20 cellular contexts compared by ENCODE assay signal in genomic region chr9:81546498-81546897, GRCh38.
DNase-seq lines count a peak whose midpoint lies in the region; ATAC-seq, FAIRE-seq and TF ChIP-seq lines count a peak whose summit lies in the region.
"Had no signal": no experiment of that assay in that cellular context is flagged by ENCODE, and none has a peak within 500 bp of the region (broad histone marks: within the 10 kb centered on the region; RNA-seq: fewer than 3 reads in every experiment).

No MANE protein-coding gene starts in this region.

- H3K4ac ChIP-seq in IMR-90 (ENCODE audit: low read depth, low read length) (no peak overlapping the region), neuronal stem cell (ENCODE audit: low read length) (no peak overlapping the region)

- POLR2A ChIA-PET in IMR-90 (lab: Charles Lee; ENCODE audit: unreplicated experiment) (no interaction called here), WTC11 (lab: Charles Lee) (no interaction called here), HepG2 (lab: Yijun Ruan, JAX) (no interaction called here)
- POLR2A ChIA-PET in activated CD4-positive, alpha-beta memory T cell treated with anti-CD3 and anti-CD28 coated beads, Interleukin-2, amount 10 ng/mL, durations not matched to agents 7 days and 5 days (lab: Charles Lee): no interaction called here

- no peaks in the 10 kb centered on the region for H3K9me3 Mint-ChIP-seq in WTC11
- H3K9me3 Mint-ChIP-seq in activated CD4-positive, alpha-beta memory T cell treated with anti-CD3 and anti-CD28 coated beads, Interleukin-2, amount 10 ng/mL, durations not matched to agents 7 days and 5 days: peaks cover 4% of the 10 kb centered on the region
- H3K9me3 Mint-ChIP-seq: IgD-negative memory B cell had no signal

- no peak for FAIRE-seq in HepG2 (lab: Jason Lieb, UNC)
- FAIRE-seq: HTR-8/SVneo had no signal

- H3K23ac ChIP-seq in IMR-90 (ENCODE audit: low read depth, low read length) (no peak overlapping the region), neuronal stem cell (ENCODE audit: low read depth, low read length, poor library complexity) (no peak overlapping the region)

- ATAC-seq in IMR-90 (ENCODE audit: low read depth) (no peak), WTC11 (no peak), HepG2 (no peak)
- ATAC-seq: Panc1 had no signal

- TF ChIP-seq POLR2A in IMR-90 (IDR thresholded peaks at IDR 0.05; ENCODE audit: low read depth, low read length) (no peak), HepG2 (IDR thresholded peaks at IDR 0.05; ENCODE audit: insufficient read depth in 1 of 2, low read depth in 2 of 2, low read length in 2 of 2) (no peak), thyroid gland (IDR thresholded peaks at IDR 0.05) (no peak)

- DNase-seq in IMR-90 (no peak), WTC11 (ENCODE audit: low spot score) (no peak), HepG2 (ENCODE audit: low spot score) (peak; percentile 24), thyroid gland (no peak), neuronal stem cell (ENCODE audit: low spot score) (no peak)
- no peak for DNase-seq in activated CD4-positive, alpha-beta memory T cell treated with anti-CD3 and anti-CD28 coated beads, Interleukin-2, amount 10 ng/mL, durations not matched to agents 7 days and 5 days
- no peak for DNase-seq in stimulated activated naive CD4-positive, alpha-beta T cell (lab: John Stamatoyannopoulos, UW)
- DNase-seq: CD4-positive, CD25-positive, alpha-beta regulatory T cell; DMS79 treated with DMSO at 0.1 percent for 48 hours; HCEC 1CT; NCI-H1105; NCI-H146; NCI-H2029 treated with DMSO at 0.1 percent for 48 hours; NCI-H2171 treated with DMSO at 0.1 percent for 48 hours; NCI-H510A; SIG-M5; SK-N-SH had no signal

- no peaks in the 10 kb centered on the region for H3K79me1 ChIP-seq in IMR-90 (ENCODE audit: low read depth in 1 of 2, low read length in 2 of 2)
- no peaks in the 10 kb centered on the region for H3K79me1 ChIP-seq in neuronal stem cell (ENCODE audit: low read depth, low read length)

- H3K4me1 ChIP-seq in IMR-90 (ENCODE audit: control insufficient read depth, insufficient read depth, low read length) (no peaks in the 10 kb centered on the region), HepG2 (ENCODE audit: insufficient read depth, low read length) (peaks cover 56% of the 10 kb centered on the region), thyroid gland (peaks cover 32 to 35% of the 10 kb centered on the region in 2 donors), neuronal stem cell (ENCODE audit: control insufficient read depth in 2 of 2, insufficient read depth in 1 of 2, low read depth in 1 of 2, low read length in 2 of 2) (peaks cover 5 to 22% of the 10 kb centered on the region in 2 donors)

- H3K9ac ChIP-seq in IMR-90 (ENCODE audit: low read depth, low read length): no peak overlapping the region
- no peak overlapping the region for H3K9ac ChIP-seq in HepG2 (ENCODE audit: insufficient read depth, low read depth, low read length)
- no peak overlapping the region for H3K9ac ChIP-seq in neuronal stem cell (ENCODE audit: low read depth, low read length, poor library complexity)
- H3K9ac ChIP-seq: SK-N-SH had no signal

- H2BK5ac ChIP-seq in IMR-90 (ENCODE audit: low read depth, low read length, poor library complexity, severe bottlenecking) (no peak overlapping the region), neuronal stem cell (ENCODE audit: low read length) (no peak overlapping the region)

- H3K27me3 ChIP-seq in IMR-90 (ENCODE audit: control insufficient read depth, insufficient read depth, low read length) (no peaks in the 10 kb centered on the region), HepG2 (ENCODE audit: control insufficient read depth in 1 of 2, insufficient read depth in 2 of 2, low read length in 2 of 2) (no peaks in the 10 kb centered on the region), thyroid gland (no peaks in the 10 kb centered on the region), neuronal stem cell (ENCODE audit: control insufficient read depth in 3 of 3, insufficient read depth in 3 of 3, low read depth in 1 of 3, low read length in 3 of 3) (no peaks in the 10 kb centered on the region)

- no peak overlapping the region for H3K4me2 ChIP-seq in IMR-90 (ENCODE audit: low read depth, low read length)
- no peak overlapping the region for H3K4me2 ChIP-seq in HepG2 (ENCODE audit: low read depth, low read length)
- H3K4me2 ChIP-seq in neuronal stem cell (ENCODE audit: insufficient read depth, low read length, poor library complexity, severe bottlenecking): no peak overlapping the region
- H3K4me2 ChIP-seq: SK-N-SH had no signal

- H3K14ac ChIP-seq in IMR-90 (replicated peaks; ENCODE audit: low read depth, low read length): no peak overlapping the region
- no peak overlapping the region for H3K14ac ChIP-seq in neuronal stem cell (ENCODE audit: low read length)

- TF ChIP-seq RAD21 in IMR-90 (IDR thresholded peaks at IDR 0.05; ENCODE audit: low read length) (no peak), HepG2 (CRISPR knock-in tag; IDR thresholded peaks at IDR 0.05) (no peak)

- H3K9me1 ChIP-seq in IMR-90 (ENCODE audit: insufficient read depth, low read length): no peaks in the 10 kb centered on the region

- H2AK5ac ChIP-seq in IMR-90 (ENCODE audit: low read depth, low read length): no peak overlapping the region
- no peak overlapping the region for H2AK5ac ChIP-seq in neuronal stem cell (ENCODE audit: low read depth, low read length)

- no peak overlapping the region for H3K56ac ChIP-seq in IMR-90 (ENCODE audit: extremely low read depth, insufficient read depth, low read length)

- H2AFZ ChIP-seq in IMR-90 (replicated peaks; ENCODE audit: low read length, poor library complexity) (no peak overlapping the region), HepG2 (ENCODE audit: low read length) (no peak overlapping the region), neuronal stem cell (ENCODE audit: low read length) (no peak overlapping the region)

- H2BK15ac ChIP-seq in IMR-90 (ENCODE audit: low read depth, low read length) (no peak overlapping the region), neuronal stem cell (ENCODE audit: low read length) (no peak overlapping the region)

- H3K18ac ChIP-seq in IMR-90 (ENCODE audit: low read depth, low read length) (peak overlapping the region; percentile 54; the same call in 1 of the 2 replicates), neuronal stem cell (ENCODE audit: low read length) (no peak overlapping the region)

- H3K27ac ChIP-seq in IMR-90 (ENCODE audit: insufficient read depth, low read length) (no peak overlapping the region), HepG2 (ENCODE audit: extremely low read length, insufficient read depth, low read length) (no peak overlapping the region), thyroid gland (peak overlapping the region; percentile 5 to 24 (median 16)), neuronal stem cell (replicated peaks; ENCODE audit: low read length) (no peak overlapping the region)

- TF ChIP-seq CTCF in IMR-90 (conservative IDR thresholded peaks at IDR 0.05; ENCODE audit: low read depth, low read length) (no peak), WTC11 (IDR thresholded peaks at IDR 0.05) (no peak), HepG2 (CRISPR knock-in tag; IDR thresholded peaks at IDR 0.05) (no peak), thyroid gland (IDR thresholded peaks at IDR 0.05) (no peak)

- no peak overlapping the region for H2BK12ac ChIP-seq in neuronal stem cell (ENCODE audit: low read length)

- H3K4me3 ChIP-seq in IMR-90 (ENCODE audit: insufficient read depth, low read depth, low read length) (no peak overlapping the region), HepG2 (replicated peaks in 1 of 3; ENCODE audit: insufficient read depth in 1 of 3, low read depth in 2 of 3, low read length in 3 of 3) (no peak overlapping the region), thyroid gland (replicated peaks in 1 of 3) (no peak overlapping the region), neuronal stem cell (ENCODE audit: low read length in 2 of 2) (no peak overlapping the region)

- no peak overlapping the region for H4K8ac ChIP-seq in IMR-90 (ENCODE audit: low read depth in 2 of 2, low read length in 2 of 2)
- H4K8ac ChIP-seq in neuronal stem cell (ENCODE audit: low read depth, low read length): no peak overlapping the region

- H3K4me3 Mint-ChIP-seq in WTC11: no peak overlapping the region
- H3K4me3 Mint-ChIP-seq in activated CD4-positive, alpha-beta memory T cell treated with anti-CD3 and anti-CD28 coated beads, Interleukin-2, amount 10 ng/mL, durations not matched to agents 7 days and 5 days: no peak overlapping the region
- H3K4me3 Mint-ChIP-seq: CD4-positive, CD25-positive, alpha-beta regulatory T cell; IgD-negative memory B cell had no signal

- 0 out of 2 replicates have a peak overlapping the region, but pooled peaks have one; percentile 29 for H3K27ac Mint-ChIP-seq in WTC11
- H3K27ac Mint-ChIP-seq in activated CD4-positive, alpha-beta memory T cell treated with anti-CD3 and anti-CD28 coated beads, Interleukin-2, amount 10 ng/mL, durations not matched to agents 7 days and 5 days: no peak overlapping the region
- H3K27ac Mint-ChIP-seq: CD4-positive, CD25-positive, alpha-beta regulatory T cell; IgD-negative memory B cell had no signal

- CTCF ChIA-PET in IMR-90 (lab: Yijun Ruan, JAX): no interaction called here
- CTCF ChIA-PET in WTC11 (lab: Charles Lee): no interaction called here
- CTCF ChIA-PET in HepG2 (lab: Yijun Ruan, JAX; ENCODE audit: low intra/inter-chr PET ratio, low total read pairs): no interaction called here
- CTCF ChIA-PET in activated CD4-positive, alpha-beta memory T cell treated with anti-CD3 and anti-CD28 coated beads, Interleukin-2, amount 10 ng/mL, durations not matched to agents 7 days and 5 days (lab: Charles Lee): no interaction called here

- WGBS in IMR-90 (ENCODE audit: extremely low coverage in 2 of 2, insufficient read length in 1 of 2), 2 experiments: no CpG with 5 or more reads among the region's 4 CpGs
- 22% methylated on average over 4 of the region's 4 CpGs for WGBS in HepG2 (ENCODE audit: low lambda C conversion rate)
- 15 to 26% methylated on average over 4 of the region's 4 CpGs for WGBS in thyroid gland, 2 donors
- no CpG with 5 or more reads among the region's 4 CpGs for WGBS in neuronal stem cell (ENCODE audit: extremely low coverage in 2 of 2, insufficient read length in 2 of 2, insufficient replicate concordance in 1 of 2), 2 donors

- peaks cover 55% of the 10 kb centered on the region for H3K4me1 Mint-ChIP-seq in WTC11
- H3K4me1 Mint-ChIP-seq in activated CD4-positive, alpha-beta memory T cell treated with anti-CD3 and anti-CD28 coated beads, Interleukin-2, amount 10 ng/mL, durations not matched to agents 7 days and 5 days: no peaks in the 10 kb centered on the region
- H3K4me1 Mint-ChIP-seq: CD4-positive, CD25-positive, alpha-beta regulatory T cell had no signal

- no TSS peak for BruUV-seq in IMR-90 (replicated peaks; lab: Mats Ljungman, UMichigan)
- no TSS peak for BruUV-seq in HepG2 (replicated peaks; lab: Mats Ljungman, UMichigan)

- H4K91ac ChIP-seq in IMR-90 (ENCODE audit: insufficient read depth, low read depth, low read length) (no peak overlapping the region), neuronal stem cell (ENCODE audit: low read depth, low read length, poor library complexity) (no peak overlapping the region)

- H3K36me3 ChIP-seq in IMR-90 (ENCODE audit: control insufficient read depth, insufficient read depth, low read length) (no peaks in the 10 kb centered on the region), HepG2 (replicated peaks in 1 of 2; ENCODE audit: control insufficient read depth in 1 of 2, insufficient read depth in 2 of 2, low read length in 2 of 2) (no peaks in the 10 kb centered on the region), thyroid gland (no peaks in the 10 kb centered on the region), neuronal stem cell (replicated peaks in 1 of 2; ENCODE audit: control insufficient read depth in 2 of 2, insufficient read depth in 2 of 2, low read length in 2 of 2) (no peaks in the 10 kb centered on the region)

- H2BK120ac ChIP-seq in IMR-90 (ENCODE audit: low read depth, low read length) (no peak overlapping the region), neuronal stem cell (ENCODE audit: low read depth, low read length) (no peak overlapping the region)

- H3K36me3 Mint-ChIP-seq in WTC11: no peaks in the 10 kb centered on the region
- H3K36me3 Mint-ChIP-seq in activated CD4-positive, alpha-beta memory T cell treated with anti-CD3 and anti-CD28 coated beads, Interleukin-2, amount 10 ng/mL, durations not matched to agents 7 days and 5 days (ENCODE audit: low read depth): no peaks in the 10 kb centered on the region
- H3K36me3 Mint-ChIP-seq: CD4-positive, CD25-positive, alpha-beta regulatory T cell; IgD-negative memory B cell had no signal

- H3K79me2 ChIP-seq in HepG2 (ENCODE audit: insufficient read depth, low read length): no peaks in the 10 kb centered on the region

- TF ChIP-seq EP300 in HepG2 (IDR thresholded peaks at IDR 0.05; ENCODE audit: low read depth in 2 of 2, low read length in 2 of 2) (no peak), HepG2 (CRISPR knock-in tag; IDR thresholded peaks at IDR 0.05; ENCODE audit: borderline replicate concordance) (no peak)

- dilution Hi-C loops in IMR-90 (cut with HindIII; ENCODE audit: low sequenced_read_pairs, unreplicated experiment): no loop called here

- no peak overlapping the region for H2BK20ac ChIP-seq in IMR-90 (ENCODE audit: low read depth, low read length)

- peak overlapping the region; percentile 51; the same call in 1 of the 2 replicates for H4K5ac ChIP-seq in IMR-90 (ENCODE audit: low read depth, low read length)

- in situ Hi-C loops in IMR-90 (cut with MboI; ENCODE audit: low sequenced_read_pairs): loop anchor here (25.0 kb wide), 1 partner anchor 1066 kb away; no protein-coding TSS in a partner anchor
- in situ Hi-C loops in HepG2 (cut with HindIII; ENCODE audit: extremely low pct_ligation_motif_present, low pct_unique_long_range_greater_than_20kb): no loop called here

- no peak overlapping the region for H2AK9ac ChIP-seq in IMR-90 (replicated peaks; ENCODE audit: low read depth, low read length, poor library complexity)

- no peaks in the 10 kb centered on the region for H3K27me3 Mint-ChIP-seq in WTC11 (ENCODE audit: low read depth)
- no peaks in the 10 kb centered on the region for H3K27me3 Mint-ChIP-seq in activated CD4-positive, alpha-beta memory T cell treated with anti-CD3 and anti-CD28 coated beads, Interleukin-2, amount 10 ng/mL, durations not matched to agents 7 days and 5 days
- H3K27me3 Mint-ChIP-seq: CD4-positive, CD25-positive, alpha-beta regulatory T cell; IgD-negative memory B cell had no signal

- intact Hi-C loops in IMR-90 (cut with micrococcal nuclease) (no loop called here), HepG2 (cut with micrococcal nuclease; ENCODE audit: unreplicated experiment) (no loop called here), thyroid gland (cut with DNase I) (no loop called here)

- H4K20me1 ChIP-seq in IMR-90 (ENCODE audit: insufficient read depth, low read length) (no peaks in the 10 kb centered on the region), HepG2 (ENCODE audit: insufficient read depth, low read length) (no peaks in the 10 kb centered on the region)

- H3K9me3 ChIP-seq in IMR-90 (ENCODE audit: control insufficient read depth, insufficient read depth, low read length) (no peaks in the 10 kb centered on the region), HepG2 (ENCODE audit: low read length) (no peaks in the 10 kb centered on the region), thyroid gland (no peaks in the 10 kb centered on the region), neuronal stem cell (replicated peaks in 1 of 2; ENCODE audit: control insufficient read depth in 2 of 2, insufficient read depth in 1 of 2, low read depth in 1 of 2, low read length in 2 of 2) (no peaks in the 10 kb centered on the region)
- H3K9me3 ChIP-seq: SK-N-SH had no signal

Comparison
In these comparisons a context has a peak if more than half of its experiments do, and no peak if none do; other contexts are left out.
1. H3K27ac ChIP-seq: peak in thyroid gland (3 of 3); none in IMR-90 (single experiment), HepG2 (single experiment) and neuronal stem cell (single experiment).